In genomic region chr5:14225173-14225834, GRCh38 we compare ENCODE assay signal across 1 cellular context.
TF ChIP-seq lines count a peak whose summit lies in the region.

No MANE protein-coding gene starts in this region.

TF ChIP-seq in GM23338, 12 proteins besides CTCF, POLR2A, EP300 and RAD21 (continued from another document):
- TF ChIP-seq NANOG (IDR thresholded peaks at IDR 0.05; ENCODE audit: borderline replicate concordance): no peak
- TF ChIP-seq EZH2phosphoT487 (IDR thresholded peaks at IDR 0.05; ENCODE audit: unreplicated experiment): no peak
- TF ChIP-seq STAT1 (IDR thresholded peaks at IDR 0.05; ENCODE audit: unreplicated experiment): no peak
- no peak for TF ChIP-seq JUNB (IDR thresholded peaks at IDR 0.05; ENCODE audit: unreplicated experiment)
- TF ChIP-seq, protein P1, sequence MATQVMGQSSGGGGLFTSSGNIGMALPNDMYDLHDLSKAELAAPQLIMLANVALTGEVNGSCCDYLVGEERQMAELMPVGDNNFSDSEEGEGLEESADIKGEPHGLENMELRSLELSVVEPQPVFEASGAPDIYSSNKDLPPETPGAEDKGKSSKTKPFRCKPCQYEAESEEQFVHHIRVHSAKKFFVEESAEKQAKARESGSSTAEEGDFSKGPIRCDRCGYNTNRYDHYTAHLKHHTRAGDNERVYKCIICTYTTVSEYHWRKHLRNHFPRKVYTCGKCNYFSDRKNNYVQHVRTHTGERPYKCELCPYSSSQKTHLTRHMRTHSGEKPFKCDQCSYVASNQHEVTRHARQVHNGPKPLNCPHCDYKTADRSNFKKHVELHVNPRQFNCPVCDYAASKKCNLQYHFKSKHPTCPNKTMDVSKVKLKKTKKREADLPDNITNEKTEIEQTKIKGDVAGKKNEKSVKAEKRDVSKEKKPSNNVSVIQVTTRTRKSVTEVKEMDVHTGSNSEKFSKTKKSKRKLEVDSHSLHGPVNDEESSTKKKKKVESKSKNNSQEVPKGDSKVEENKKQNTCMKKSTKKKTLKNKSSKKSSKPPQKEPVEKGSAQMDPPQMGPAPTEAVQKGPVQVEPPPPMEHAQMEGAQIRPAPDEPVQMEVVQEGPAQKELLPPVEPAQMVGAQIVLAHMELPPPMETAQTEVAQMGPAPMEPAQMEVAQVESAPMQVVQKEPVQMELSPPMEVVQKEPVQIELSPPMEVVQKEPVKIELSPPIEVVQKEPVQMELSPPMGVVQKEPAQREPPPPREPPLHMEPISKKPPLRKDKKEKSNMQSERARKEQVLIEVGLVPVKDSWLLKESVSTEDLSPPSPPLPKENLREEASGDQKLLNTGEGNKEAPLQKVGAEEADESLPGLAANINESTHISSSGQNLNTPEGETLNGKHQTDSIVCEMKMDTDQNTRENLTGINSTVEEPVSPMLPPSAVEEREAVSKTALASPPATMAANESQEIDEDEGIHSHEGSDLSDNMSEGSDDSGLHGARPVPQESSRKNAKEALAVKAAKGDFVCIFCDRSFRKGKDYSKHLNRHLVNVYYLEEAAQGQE (IDR thresholded peaks at IDR 0.05; ENCODE audit: unreplicated experiment): no peak
- no peak for TF ChIP-seq EZH2 (IDR thresholded peaks at IDR 0.05; ENCODE audit: low read depth, unreplicated experiment)
- TF ChIP-seq ZNF331 (CRISPR knock-in tag; IDR thresholded peaks at IDR 0.05; ENCODE audit: low read depth): no peak
TF ChIP-seq in GM23338: peak in this region for 0.
